Comparison of ENCODE assay signal across 9 cellular contexts in genomic region chr9:121620777-121621437, GRCh38. TPM values are rescaled to one million over a fixed set of nuclear protein-coding genes. Genes with fewer than 3 reads are reported as not detected.
A peak's percentile ranks its signal among the peaks of the same experiment; 100 is the strongest.
DNase-seq lines count a peak whose midpoint lies in the region; ATAC-seq, FAIRE-seq and TF ChIP-seq lines count a peak whose summit lies in the region.
"Had no signal": no experiment of that assay in that cellular context is flagged by ENCODE, and none has a peak within 500 bp of the region (broad histone marks: within the 10 kb centered on the region; RNA-seq: fewer than 3 reads in every experiment).

No MANE protein-coding gene starts in this region.

- H3K36me3 ChIP-seq in H1 (ENCODE audit: control insufficient read depth in 2 of 4, insufficient read depth in 4 of 4, low read length in 3 of 4) (no peaks in the 10 kb centered on the region), sigmoid colon (no peaks in the 10 kb centered on the region)

- H3K27ac Mint-ChIP-seq in activated CD8-positive, alpha-beta memory T cell treated with anti-CD3 and anti-CD28 coated beads, Interleukin-2, amount 10 ng/mL, durations not matched to agents 7 days and 5 days = no peak overlapping the region

- H3K4me2 ChIP-seq in H1 (ENCODE audit: insufficient read depth in 1 of 2, low read depth in 2 of 2, low read length in 2 of 2) = no peak overlapping the region

- no peaks in the 10 kb centered on the region for H3K4me1 ChIP-seq in H1 (replicated peaks in 1 of 4; ENCODE audit: control insufficient read depth in 3 of 4, insufficient read depth in 4 of 4, low read length in 3 of 4)
- peaks cover 0 to 36% (median 22%) of the 10 kb centered on the region in 4 donors for H3K4me1 ChIP-seq in sigmoid colon

- no peak overlapping the region for H3K9ac ChIP-seq in H1 (replicated peaks in 1 of 4; ENCODE audit: extremely low read depth in 1 of 4, low read depth in 3 of 4, low read length in 3 of 4)

- no peaks in the 10 kb centered on the region for H3K27me3 ChIP-seq in H1 (replicated peaks in 1 of 4; ENCODE audit: control insufficient read depth in 3 of 4, extremely low read depth in 1 of 4, insufficient read depth in 3 of 4, low read length in 3 of 4)
- H3K27me3 ChIP-seq in sigmoid colon = no peaks in the 10 kb centered on the region

- ATAC-seq in HG03342 (IDR thresholded peaks at IDR 0.05; ENCODE audit: unreplicated experiment) = no peak
- no peak for ATAC-seq in activated CD8-positive, alpha-beta memory T cell treated with anti-CD3 and anti-CD28 coated beads, Interleukin-2, amount 10 ng/mL, durations not matched to agents 7 days and 5 days
- no peak for ATAC-seq in GM21423 (IDR thresholded peaks at IDR 0.05; ENCODE audit: unreplicated experiment)

- H3K14ac ChIP-seq in H1 (ENCODE audit: insufficient read length) = no peak overlapping the region

- 0 out of 2 replicates have a peak, but pooled peaks cover under 1% of the 10 kb centered on the region for H3K79me1 ChIP-seq in H1 (ENCODE audit: low read depth, low read length)

- no peak for TF ChIP-seq EP300 in H1 (IDR thresholded peaks at IDR 0.05; ENCODE audit: borderline replicate concordance in 1 of 2, low read depth in 2 of 2, low read length in 2 of 2)
- TF ChIP-seq EP300 in sigmoid colon (IDR thresholded peaks at IDR 0.05) = no peak

- peak overlapping the region; percentile 15 for H4K5ac ChIP-seq in H1 (ENCODE audit: insufficient read length, low read depth, low read length)

- H2AFZ ChIP-seq in H1 (ENCODE audit: low read length) = no peak overlapping the region

- intact Hi-C loops in sigmoid colon (cut with DNase I) = no loop called here

- peak; percentile 25 for DNase-seq in NCI-H1092 (lab: John Stamatoyannopoulos, UW)
- DNase-seq in NCI-H1092 treated with DMSO at 0.1 percent for 48 hours (lab: John Stamatoyannopoulos, UW) = no peak
- DNase-seq in NCI-H69 (lab: John Stamatoyannopoulos, UW) = peak; percentile 77
- peak in 1 of 2 experiments; percentile 76 for DNase-seq in H1 (ENCODE audit: low read depth in 1 of 2, low spot score in 2 of 2)
- no peak for DNase-seq in sigmoid colon
- no peak for DNase-seq in activated CD8-positive, alpha-beta memory T cell treated with anti-CD3 and anti-CD28 coated beads, Interleukin-2, amount 10 ng/mL, durations not matched to agents 7 days and 5 days

- no peaks in the 10 kb centered on the region for H3K9me3 ChIP-seq in H1 (ENCODE audit: insufficient read depth in 2 of 2, low read depth in 1 of 2, low read length in 1 of 2)
- H3K9me3 ChIP-seq in sigmoid colon = no peaks in the 10 kb centered on the region

- H3K27me3 Mint-ChIP-seq in activated CD8-positive, alpha-beta memory T cell treated with anti-CD3 and anti-CD28 coated beads, Interleukin-2, amount 10 ng/mL, durations not matched to agents 7 days and 5 days = no peaks in the 10 kb centered on the region

- peak; percentile 68 to 83 for TF ChIP-seq RAD21 in H1 (IDR thresholded peaks at IDR 0.05 in 1 of 2, conservative IDR thresholded peaks at IDR 0.05 in 1 of 2; ENCODE audit: low read depth in 2 of 2, low read length in 2 of 2)

- peak; percentile 84 to 92 (median 87) for TF ChIP-seq CTCF in H1 (IDR thresholded peaks at IDR 0.05; ENCODE audit: control extremely low read depth in 1 of 3, insufficient read depth in 1 of 3, low read depth in 1 of 3, low read length in 3 of 3)
- peak; percentile 9 to 32 (median 18) for TF ChIP-seq CTCF in sigmoid colon (IDR thresholded peaks at IDR 0.05)

- H2BK12ac ChIP-seq in H1 (ENCODE audit: low read depth, low read length) = peak overlapping the region; percentile 27; the same call in 1 of the 2 replicates

- no peak overlapping the region for H2BK120ac ChIP-seq in H1 (replicated peaks; ENCODE audit: low read depth, low read length)

- H3K56ac ChIP-seq in H1 (replicated peaks; ENCODE audit: insufficient read length, low read depth, low read length) = no peak overlapping the region

- H3K23me2 ChIP-seq in H1 (ENCODE audit: low read depth, low read length) = no peaks in the 10 kb centered on the region

- H2BK15ac ChIP-seq in H1 (ENCODE audit: low read length) = no peak overlapping the region

- CTCF ChIA-PET in H1 (lab: Charles Lee; ENCODE audit: partially characterized antibody) = interaction anchor here (0.6 to 6.3 kb wide), 59 partner anchors 9 to 1673 kb away, joined by 3 to 76 read pairs (median 4); no protein-coding TSS in a partner anchor
- CTCF ChIA-PET in activated CD8-positive, alpha-beta memory T cell treated with anti-CD3 and anti-CD28 coated beads, Interleukin-2, amount 10 ng/mL, durations not matched to agents 7 days and 5 days (lab: Charles Lee) = interaction anchor here (0.6 to 1.0 kb wide), 3 partner anchors 11 to 19 kb away, joined by 3 to 4 read pairs (median 3); no protein-coding TSS in a partner anchor

- H3K4me1 Mint-ChIP-seq in activated CD8-positive, alpha-beta memory T cell treated with anti-CD3 and anti-CD28 coated beads, Interleukin-2, amount 10 ng/mL, durations not matched to agents 7 days and 5 days = no peaks in the 10 kb centered on the region

- H3K4me3 ChIP-seq in H1 (ENCODE audit: extremely low read depth in 1 of 4, insufficient read depth in 2 of 4, low read depth in 3 of 4, low read length in 4 of 4) (no peak overlapping the region), sigmoid colon (no peak overlapping the region)

- H3K27ac ChIP-seq in H1 (ENCODE audit: low read depth, low read length) = no peak overlapping the region
- H3K27ac ChIP-seq in sigmoid colon = peak overlapping the region; percentile 15 to 63 (median 50)
- H3K27ac ChIP-seq: C4-2B had no signal

- peak overlapping the region; percentile 30 for H4K91ac ChIP-seq in H1 (replicated peaks; ENCODE audit: insufficient read length, low read length)

- H2BK20ac ChIP-seq in H1 (ENCODE audit: low read length) = no peak overlapping the region

- H2BK5ac ChIP-seq in H1 (ENCODE audit: low read depth, low read length) = no peak overlapping the region

- H3K4me3 Mint-ChIP-seq in activated CD8-positive, alpha-beta memory T cell treated with anti-CD3 and anti-CD28 coated beads, Interleukin-2, amount 10 ng/mL, durations not matched to agents 7 days and 5 days = no peak overlapping the region

- H3K79me2 ChIP-seq in H1 (ENCODE audit: control insufficient read depth in 1 of 2, insufficient read depth in 2 of 2, low read length in 2 of 2) = no peaks in the 10 kb centered on the region; a peak in 1 of 4 replicates

- H4K20me1 ChIP-seq in H1 (replicated peaks in 1 of 2; ENCODE audit: control insufficient read depth in 1 of 2, insufficient read depth in 2 of 2, low read length in 2 of 2) = peaks cover 0 to 3% of the 10 kb centered on the region in 2 experiments

- POLR2A ChIA-PET in H1 (lab: Charles Lee; ENCODE audit: partially characterized antibody) = interaction anchor here (1.3 to 1.8 kb wide), 2 partner anchors 21 to 308 kb away, joined by 3 to 8 read pairs; no protein-coding TSS in a partner anchor

- peak overlapping the region; percentile 59 for H3K4ac ChIP-seq in H1 (replicated peaks; ENCODE audit: insufficient read length, low read depth, low read length)

- no peak overlapping the region for H4K8ac ChIP-seq in H1 (ENCODE audit: extremely low read depth, insufficient read depth, low read length)

- WGBS in H1 (ENCODE audit: extremely low coverage in 1 of 2, insufficient coverage in 1 of 2, insufficient read length in 1 of 2, insufficient replicate concordance in 2 of 2, low coverage in 1 of 2, low lambda C conversion rate in 2 of 2, missing lambda C conversion rate in 1 of 2), 2 experiments = 66% methylated on average over 3 of the region's 3 CpGs; no CpG with 5 or more reads in 1 of the 2 experiments
- 45 to 51% methylated on average over 3 of the region's 3 CpGs for WGBS in sigmoid colon, 2 donors

- H3K23ac ChIP-seq in H1 (ENCODE audit: insufficient read length) = no peak overlapping the region

- H3K36me3 Mint-ChIP-seq in activated CD8-positive, alpha-beta memory T cell treated with anti-CD3 and anti-CD28 coated beads, Interleukin-2, amount 10 ng/mL, durations not matched to agents 7 days and 5 days = no peaks in the 10 kb centered on the region

- H3K18ac ChIP-seq in H1 (ENCODE audit: extremely low read depth, low read length) = no peak overlapping the region; the same call in 1 of the 2 replicates

- H3K9me3 Mint-ChIP-seq in activated CD8-positive, alpha-beta memory T cell treated with anti-CD3 and anti-CD28 coated beads, Interleukin-2, amount 10 ng/mL, durations not matched to agents 7 days and 5 days (ENCODE audit: low read depth) = no peaks in the 10 kb centered on the region

- peak; percentile 68 for FAIRE-seq in H1 (lab: Jason Lieb, UNC)

- TF ChIP-seq POLR2A in H1 (IDR thresholded peaks at IDR 0.05; ENCODE audit: control extremely low read depth in 1 of 2, low read depth in 2 of 2, low read length in 2 of 2) = no peak
- no peak for TF ChIP-seq POLR2A in sigmoid colon (IDR thresholded peaks at IDR 0.05)

- H2AK5ac ChIP-seq in H1 (ENCODE audit: low read depth, low read length) = no peak overlapping the region; the same call in 1 of the 2 replicates

TF ChIP-seq in H1, 55 proteins besides CTCF, POLR2A, EP300 and RAD21:
- 0 out of 2 replicates have a peak, but pooled peaks have one; percentile 14 for TF ChIP-seq YY1 (IDR thresholded peaks at IDR 0.05; ENCODE audit: low read depth, low read length)
- no peak for TF ChIP-seq NRF1 (IDR thresholded peaks at IDR 0.05; ENCODE audit: low read depth, low read length)
- TF ChIP-seq FOSL1 (IDR thresholded peaks at IDR 0.05; ENCODE audit: insufficient read depth, low read depth, low read length) = no peak

RNA-seq across cellular contexts. Expression of gene DAB2IP, which starts 30.5 kb away (rescaled TPM):
- total RNA-seq in H1 (2021; fragmentation: NEBNext Ultra II Directional; extraction: Animal tissue kit (Norgen Biotek cat#: 25700)) = 39.5 and 41.4 TPM in 2 replicates
- polyA plus RNA-seq in H1 (2011; rRNA removed) (19.7 and 28.0 TPM in 2 replicates), sigmoid colon (10 to 100 TPM; 25.8 to 52.4 (median 34.7) TPM)
- 23.7 TPM for polyA plus RNA-seq in H1 (2011; cell fraction: cytosol; rRNA removed)
- polyA plus RNA-seq in H1 (2011; cell fraction: nucleus; rRNA removed) = 50.0 TPM
- polyA plus RNA-seq in H1 (2012, experiment 1 of 2) = 23.2 to 24.5 TPM (median 23.7 TPM) in 4 replicates
- 20.4 TPM for polyA plus RNA-seq in H1 (2012, experiment 2 of 2)
- 15.8 TPM for polyA plus RNA-seq in H1 (2013, experiment 1 of 2)
- 15.8 TPM for polyA plus RNA-seq in H1 (2013, experiment 2 of 2)
- polyA minus RNA-seq in H1 (2011; rRNA and poly(A)+ RNA removed) = 38.5 and 60.7 TPM in 2 replicates
- 25.3 TPM for polyA minus RNA-seq in H1 (2011; cell fraction: cytosol; rRNA and poly(A)+ RNA removed)
- polyA minus RNA-seq in H1 (2011; cell fraction: nucleus; rRNA and poly(A)+ RNA removed) = 30.7 TPM
- total RNA-seq in sigmoid colon = 10 to 100 TPM; 20.1 to 50.7 (median 39.9) TPM
- under 1 TPM; 0.07 to 0.18 TPM for total RNA-seq in activated CD8-positive, alpha-beta memory T cell treated with anti-CD3 and anti-CD28 coated beads, Interleukin-2, amount 10 ng/mL, durations not matched to agents 7 days and 5 days

Comparison
In these comparisons a context has a peak if more than half of its experiments do, and no peak if none do; other contexts are left out.
1. DNase-seq: peak in NCI-H1092 (single experiment) and NCI-H69 (single experiment); none in NCI-H1092 treated with DMSO at 0.1 percent for 48 hours (single experiment), sigmoid colon (single experiment) and activated CD8-positive, alpha-beta memory T cell treated with anti-CD3 and anti-CD28 coated beads, Interleukin-2, amount 10 ng/mL, durations not matched to agents 7 days and 5 days (single experiment).
2. RNA of gene DAB2IP, which starts 30.5 kb away (total RNA-seq): 20.1 to 50.7 TPM in sigmoid colon and 39.5 to 41.4 TPM in H1; 0.07 to 0.18 TPM in activated CD8-positive, alpha-beta memory T cell treated with anti-CD3 and anti-CD28 coated beads, Interleukin-2, amount 10 ng/mL, durations not matched to agents 7 days and 5 days; every median in the first group is over 10 times any median in the second.